19 cellular contexts compared by ENCODE assay signal in genomic region chr6:65707134-65707826, GRCh38. TPM values are rescaled to one million over a fixed set of nuclear protein-coding genes. Genes with fewer than 3 reads are reported as not detected.
A peak's percentile ranks its signal among the peaks of the same experiment; 100 is the strongest.
DNase-seq lines count a peak whose midpoint lies in the region; ATAC-seq, FAIRE-seq and TF ChIP-seq lines count a peak whose summit lies in the region.
"Had no signal": no experiment of that assay in that cellular context is flagged by ENCODE, and none has a peak within 500 bp of the region (broad histone marks: within the 10 kb centered on the region; RNA-seq: fewer than 3 reads in every experiment).

TSS of gene EYS (minus strand) at chr6:65707226. CDS start at chr6:65495410, 211,816 bp downstream.

- no peaks in the 10 kb centered on the region for H3K27me3 ChIP-seq in endocrine pancreas (ENCODE audit: control insufficient read depth, insufficient read depth, low read length)
- H3K27me3 ChIP-seq: body of pancreas, heart left ventricle, neutrophil, tibial artery had no signal

- 79% methylated on average over 4 of the region's 4 CpGs for WGBS in A549 (ENCODE audit: missing lambda C conversion rate)

- H3K9me3 ChIP-seq in A549 (no peaks in the 10 kb centered on the region), endocrine pancreas (ENCODE audit: control insufficient read depth, low read length) (no peaks in the 10 kb centered on the region)
- H3K9me3 ChIP-seq: body of pancreas, heart left ventricle, neutrophil, tibial artery had no signal

- H3K4me1 ChIP-seq in A549 (peaks cover 18% of the 10 kb centered on the region), endocrine pancreas (ENCODE audit: control insufficient read depth, insufficient read depth, low read length) (peaks cover 9% of the 10 kb centered on the region)
- H3K4me1 ChIP-seq: body of pancreas, heart left ventricle, tibial artery had no signal

- H3K9me3 Mint-ChIP-seq in activated CD4-positive, alpha-beta memory T cell treated with anti-CD3 and anti-CD28 coated beads for 36 hours, result peaks cover 5% of the 10 kb centered on the region

- no peaks in the 10 kb centered on the region for H3K27me3 Mint-ChIP-seq in activated CD4-positive, alpha-beta memory T cell treated with anti-CD3 and anti-CD28 coated beads for 36 hours

- no peaks in the 10 kb centered on the region for H3K36me3 ChIP-seq in endocrine pancreas (ENCODE audit: control insufficient read depth, insufficient read depth, low read length)
- H3K36me3 ChIP-seq: heart left ventricle, neutrophil, tibial artery had no signal

- intact Hi-C loops in activated CD4-positive, alpha-beta memory T cell treated with anti-CD3 and anti-CD28 coated beads for 36 hours (cut with micrococcal nuclease), result no loop called here

- no peak within 1 kb of the TSS for H3K27ac Mint-ChIP-seq in activated CD4-positive, alpha-beta memory T cell treated with anti-CD3 and anti-CD28 coated beads for 36 hours
- H3K27ac Mint-ChIP-seq: CD8-positive, alpha-beta T cell had no signal

- ATAC-seq in A549 (no peak), GM21390 (IDR thresholded peaks at IDR 0.05; ENCODE audit: unreplicated experiment) (no peak), GM18511 (IDR thresholded peaks at IDR 0.05; ENCODE audit: unreplicated experiment) (no peak)
- ATAC-seq: body of pancreas; CD8-positive, alpha-beta T cell; heart left ventricle; sciatic nerve had no signal

- CTCF ChIA-PET in A549 (lab: Yijun Ruan, JAX), result no interaction called here
- CTCF ChIA-PET in activated CD4-positive, alpha-beta memory T cell treated with anti-CD3 and anti-CD28 coated beads for 36 hours (lab: Charles Lee), result no interaction called here

- peak within 1 kb of the TSS; percentile 54 for H3K4me2 ChIP-seq in A549

- H3K4me3 ChIP-seq in A549 (no peak within 1 kb of the TSS), endocrine pancreas (ENCODE audit: control insufficient read depth, insufficient read depth, low read length) (peak within 1 kb of the TSS; percentile 40)
- H3K4me3 ChIP-seq: body of pancreas, heart left ventricle, tibial artery had no signal

- no peaks in the 10 kb centered on the region for H3K36me3 Mint-ChIP-seq in activated CD4-positive, alpha-beta memory T cell treated with anti-CD3 and anti-CD28 coated beads for 36 hours
- H3K36me3 Mint-ChIP-seq: CD8-positive, alpha-beta T cell had no signal

- POLR2A ChIA-PET in A549 (lab: Yijun Ruan, JAX), result no interaction called here
- POLR2A ChIA-PET in activated CD4-positive, alpha-beta memory T cell treated with anti-CD3 and anti-CD28 coated beads for 36 hours (lab: Charles Lee), result no interaction called here

- DNase-seq in A549 (ENCODE audit: low read depth in 1 of 2, low spot score in 1 of 2) (no peak), NCI-H1417 (lab: John Stamatoyannopoulos, UW) (peak in 2 of 3 experiments; percentile 48 to 87), NCI-H345 (lab: John Stamatoyannopoulos, UW) (peak; percentile 34), GF-D8 (lab: John Stamatoyannopoulos, UW) (no peak)
- no peak for DNase-seq in activated CD4-positive, alpha-beta memory T cell treated with anti-CD3 and anti-CD28 coated beads for 36 hours
- DNase-seq: activated CD4-positive, alpha-beta T cell treated with anti-CD3 and anti-CD28 coated beads, Interleukin-2, amount 50 U/mL, for 1 hour; activated naive CD4-positive, alpha-beta T cell treated with anti-CD3 and anti-CD28 coated beads, Interleukin-2, amount 50 U/mL, for 16 hours; body of pancreas; CD8-positive, alpha-beta T cell; heart left ventricle; kidney; stimulated activated CD4-positive, alpha-beta T cell treated with anti-CD3 and anti-CD28 coated beads, Interleukin-4, amount 100 ng/mL, for 4 hours; tibial artery had no signal

- no peak for TF ChIP-seq RAD21 in A549 (conservative IDR thresholded peaks at IDR 0.05 in 1 of 2, IDR thresholded peaks at IDR 0.05 in 1 of 2)

- no peak within 1 kb of the TSS for H3K4me3 Mint-ChIP-seq in activated CD4-positive, alpha-beta memory T cell treated with anti-CD3 and anti-CD28 coated beads for 36 hours
- H3K4me3 Mint-ChIP-seq: CD8-positive, alpha-beta T cell had no signal

- FAIRE-seq in A549 (lab: Jason Lieb, UNC), result no peak
- FAIRE-seq: GM18507 had no signal

- TF ChIP-seq CTCF in A549 (IDR thresholded peaks at IDR 0.05), result no peak

- no peak for TF ChIP-seq POLR2A in A549 (IDR thresholded peaks at IDR 0.05; ENCODE audit: low read length)

- TF ChIP-seq EP300 in A549 (IDR thresholded peaks at IDR 0.05), result no peak

- no peaks in the 10 kb centered on the region for H3K4me1 Mint-ChIP-seq in activated CD4-positive, alpha-beta memory T cell treated with anti-CD3 and anti-CD28 coated beads for 36 hours (ENCODE audit: low read depth)

- no peak within 1 kb of the TSS for H3K9ac ChIP-seq in endocrine pancreas (ENCODE audit: control insufficient read depth, insufficient read depth, low read length)

- H3K27ac ChIP-seq in A549, result no peak within 1 kb of the TSS
- H3K27ac ChIP-seq: body of pancreas, heart left ventricle, neutrophil, tibial artery had no signal

TF ChIP-seq in A549, 52 proteins besides CTCF, POLR2A, EP300 and RAD21:
- TF ChIP-seq EHMT2 (IDR thresholded peaks at IDR 0.05; ENCODE audit: low read depth), result no peak
- TF ChIP-seq, protein P1, sequence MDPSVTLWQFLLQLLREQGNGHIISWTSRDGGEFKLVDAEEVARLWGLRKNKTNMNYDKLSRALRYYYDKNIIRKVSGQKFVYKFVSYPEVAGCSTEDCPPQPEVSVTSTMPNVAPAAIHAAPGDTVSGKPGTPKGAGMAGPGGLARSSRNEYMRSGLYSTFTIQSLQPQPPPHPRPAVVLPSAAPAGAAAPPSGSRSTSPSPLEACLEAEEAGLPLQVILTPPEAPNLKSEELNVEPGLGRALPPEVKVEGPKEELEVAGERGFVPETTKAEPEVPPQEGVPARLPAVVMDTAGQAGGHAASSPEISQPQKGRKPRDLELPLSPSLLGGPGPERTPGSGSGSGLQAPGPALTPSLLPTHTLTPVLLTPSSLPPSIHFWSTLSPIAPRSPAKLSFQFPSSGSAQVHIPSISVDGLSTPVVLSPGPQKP (IDR thresholded peaks at IDR 0.05; ENCODE audit: low read depth, low read length), result no peak
- TF ChIP-seq ESRRA (IDR thresholded peaks at IDR 0.05; ENCODE audit: borderline replicate concordance, low read length), result no peak
- TF ChIP-seq KDM1A (IDR thresholded peaks at IDR 0.05; ENCODE audit: low read depth), result no peak
- no peak for TF ChIP-seq HMGXB4 (CRISPR knock-in tag; IDR thresholded peaks at IDR 0.05; ENCODE audit: borderline replicate concordance)
- TF ChIP-seq, protein P2, sequence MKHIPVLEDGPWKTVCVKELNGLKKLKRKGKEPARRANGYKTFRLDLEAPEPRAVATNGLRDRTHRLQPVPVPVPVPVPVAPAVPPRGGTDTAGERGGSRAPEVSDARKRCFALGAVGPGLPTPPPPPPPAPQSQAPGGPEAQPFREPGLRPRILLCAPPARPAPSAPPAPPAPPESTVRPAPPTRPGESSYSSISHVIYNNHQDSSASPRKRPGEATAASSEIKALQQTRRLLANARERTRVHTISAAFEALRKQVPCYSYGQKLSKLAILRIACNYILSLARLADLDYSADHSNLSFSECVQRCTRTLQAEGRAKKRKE (CRISPR knock-in tag; IDR thresholded peaks at IDR 0.05; ENCODE audit: low read depth), result no peak
- no peak for TF ChIP-seq CHD4 (IDR thresholded peaks at IDR 0.05; ENCODE audit: borderline replicate concordance)
- no peak for TF ChIP-seq MYC (IDR thresholded peaks at IDR 0.05; ENCODE audit: borderline replicate concordance, low read length)
- TF ChIP-seq RNF2 (IDR thresholded peaks at IDR 0.05; ENCODE audit: borderline replicate concordance, low read depth), result no peak
- TF ChIP-seq, protein P3, sequence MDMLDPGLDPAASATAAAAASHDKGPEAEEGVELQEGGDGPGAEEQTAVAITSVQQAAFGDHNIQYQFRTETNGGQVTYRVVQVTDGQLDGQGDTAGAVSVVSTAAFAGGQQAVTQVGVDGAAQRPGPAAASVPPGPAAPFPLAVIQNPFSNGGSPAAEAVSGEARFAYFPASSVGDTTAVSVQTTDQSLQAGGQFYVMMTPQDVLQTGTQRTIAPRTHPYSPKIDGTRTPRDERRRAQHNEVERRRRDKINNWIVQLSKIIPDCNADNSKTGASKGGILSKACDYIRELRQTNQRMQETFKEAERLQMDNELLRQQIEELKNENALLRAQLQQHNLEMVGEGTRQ (IDR thresholded peaks at IDR 0.05), result no peak
- no peak for TF ChIP-seq HES2 (IDR thresholded peaks at IDR 0.05)
- no peak for TF ChIP-seq TFCP2L1 (CRISPR knock-in tag; IDR thresholded peaks at IDR 0.05)
- no peak for TF ChIP-seq CBX2 (IDR thresholded peaks at IDR 0.05; ENCODE audit: borderline replicate concordance, low read depth)
- TF ChIP-seq ZSCAN20 (CRISPR knock-in tag; IDR thresholded peaks at IDR 0.05), result no peak

RNA-seq across cellular contexts. Expression of gene EYS, which starts in this region (rescaled TPM):
- polyA plus RNA-seq in A549 (2011; rRNA removed), result 0.06 and 0.09 TPM in 2 replicates
- not detected in 2 replicates for polyA plus RNA-seq in A549 (2012; cell fraction: cytosol; rRNA removed)
- not detected in 2 replicates for polyA plus RNA-seq in A549 (2012; cell fraction: nucleus; rRNA removed)
- 0.03 to 0.05 TPM in 2 of 3 replicates, not detected in the other for polyA plus RNA-seq in A549 (2017; fragmentation: RNase III; extraction: RNeasy Plus Mini Kit Qiagen cat#74134 plus additional on column Dnase treatment)
- polyA minus RNA-seq in A549 (2011; rRNA and poly(A)+ RNA removed), result 0.17 and 0.19 TPM in 2 replicates
- total RNA-seq in activated CD4-positive, alpha-beta memory T cell treated with anti-CD3 and anti-CD28 coated beads for 36 hours, result not detected
- total RNA-seq: CD8-positive, alpha-beta T cell; kidney had no signal
- polyA plus RNA-seq: heart left ventricle had no signal

Comparison
In these comparisons a context has a peak if more than half of its experiments do, and no peak if none do; other contexts are left out.
1. DNase-seq: peak in NCI-H1417 (2 of 3) and NCI-H345 (single experiment); none in A549 (0 of 2), activated CD4-positive, alpha-beta memory T cell treated with anti-CD3 and anti-CD28 coated beads for 36 hours (single experiment) and GF-D8 (single experiment).